ENCODE assay signal across 1 cellular context in the genomic region with DNA sequence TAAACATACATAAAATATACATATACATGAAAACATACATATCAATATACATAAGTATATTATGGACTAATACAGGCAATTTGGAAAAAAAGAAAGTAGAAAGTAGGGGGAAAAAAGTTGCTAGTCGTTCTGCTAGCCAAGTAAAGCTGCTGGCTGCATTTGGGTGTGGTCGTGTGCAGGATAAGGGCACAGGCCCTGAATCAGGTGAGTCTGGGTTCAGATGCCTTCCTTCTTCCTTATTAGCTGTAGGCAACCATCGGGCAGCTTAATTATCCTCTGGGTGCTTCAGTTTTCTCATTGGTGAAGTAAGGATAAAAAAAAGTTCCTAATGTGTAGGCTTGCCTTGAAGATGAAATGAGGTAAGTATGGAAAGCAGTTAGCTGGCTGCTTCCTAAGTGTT.
TF ChIP-seq lines count a peak whose summit lies in the region.

No MANE protein-coding gene starts in this region.

TF ChIP-seq in IMR-90, 13 proteins besides CTCF, POLR2A, EP300 and RAD21:
- no peak for TF ChIP-seq MAFK (IDR thresholded peaks at IDR 0.05; ENCODE audit: low read depth, low read length)
- TF ChIP-seq FOS (IDR thresholded peaks at IDR 0.05; ENCODE audit: low read depth, low read length), result no peak
- TF ChIP-seq, protein P1, sequence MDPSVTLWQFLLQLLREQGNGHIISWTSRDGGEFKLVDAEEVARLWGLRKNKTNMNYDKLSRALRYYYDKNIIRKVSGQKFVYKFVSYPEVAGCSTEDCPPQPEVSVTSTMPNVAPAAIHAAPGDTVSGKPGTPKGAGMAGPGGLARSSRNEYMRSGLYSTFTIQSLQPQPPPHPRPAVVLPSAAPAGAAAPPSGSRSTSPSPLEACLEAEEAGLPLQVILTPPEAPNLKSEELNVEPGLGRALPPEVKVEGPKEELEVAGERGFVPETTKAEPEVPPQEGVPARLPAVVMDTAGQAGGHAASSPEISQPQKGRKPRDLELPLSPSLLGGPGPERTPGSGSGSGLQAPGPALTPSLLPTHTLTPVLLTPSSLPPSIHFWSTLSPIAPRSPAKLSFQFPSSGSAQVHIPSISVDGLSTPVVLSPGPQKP (IDR thresholded peaks at IDR 0.05; ENCODE audit: borderline replicate concordance, low read depth, low read length), result no peak
- no peak for TF ChIP-seq SMC3 (IDR thresholded peaks at IDR 0.05; ENCODE audit: low read depth, low read length)
- no peak for TF ChIP-seq RFX5 (IDR thresholded peaks at IDR 0.05; ENCODE audit: low read depth, low read length)
- TF ChIP-seq CHD1 (IDR thresholded peaks at IDR 0.05; ENCODE audit: low read depth, low read length), result no peak
- no peak for TF ChIP-seq RCOR1 (IDR thresholded peaks at IDR 0.05; ENCODE audit: insufficient replicate concordance, low read length)
- no peak for TF ChIP-seq CEBPB (IDR thresholded peaks at IDR 0.05; ENCODE audit: low read depth, low read length)
- TF ChIP-seq MAZ (IDR thresholded peaks at IDR 0.05; ENCODE audit: borderline replicate concordance, low read depth, low read length), result no peak
- TF ChIP-seq, protein P2, sequence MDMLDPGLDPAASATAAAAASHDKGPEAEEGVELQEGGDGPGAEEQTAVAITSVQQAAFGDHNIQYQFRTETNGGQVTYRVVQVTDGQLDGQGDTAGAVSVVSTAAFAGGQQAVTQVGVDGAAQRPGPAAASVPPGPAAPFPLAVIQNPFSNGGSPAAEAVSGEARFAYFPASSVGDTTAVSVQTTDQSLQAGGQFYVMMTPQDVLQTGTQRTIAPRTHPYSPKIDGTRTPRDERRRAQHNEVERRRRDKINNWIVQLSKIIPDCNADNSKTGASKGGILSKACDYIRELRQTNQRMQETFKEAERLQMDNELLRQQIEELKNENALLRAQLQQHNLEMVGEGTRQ (IDR thresholded peaks at IDR 0.05; ENCODE audit: low read depth, low read length), result no peak
- TF ChIP-seq MXI1 (IDR thresholded peaks at IDR 0.05; ENCODE audit: borderline replicate concordance, low read depth, low read length), result no peak
